ENCODE assay signal across 11 cellular contexts in the genomic region with DNA sequence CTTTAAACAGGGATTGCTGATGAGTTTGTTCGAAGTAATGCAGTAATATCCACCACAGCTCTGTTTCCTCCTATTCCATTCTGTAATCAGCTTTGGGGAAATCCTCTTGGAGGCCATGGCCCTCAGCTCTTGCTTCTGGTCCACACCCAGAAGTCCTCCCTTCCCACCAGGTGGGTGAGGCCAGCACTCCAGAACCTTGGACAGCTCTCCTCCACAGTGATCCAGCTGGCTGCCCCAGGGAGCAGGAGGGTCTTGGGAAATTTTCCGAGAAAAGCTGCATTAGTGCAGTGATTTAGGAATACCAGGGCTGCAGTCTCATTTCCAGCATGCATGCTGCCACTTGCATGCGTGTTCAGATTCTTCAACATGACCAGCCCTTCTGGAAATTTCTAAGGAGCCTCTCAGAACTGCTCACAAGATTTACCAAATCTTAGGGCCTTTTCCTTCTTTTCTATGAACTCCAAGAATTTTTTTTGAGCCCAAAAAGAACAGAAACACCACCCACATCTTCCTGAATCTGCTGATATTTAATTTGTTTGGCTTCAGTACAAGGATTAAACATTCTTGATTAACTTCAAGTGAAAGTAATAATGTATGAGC. TPM values are rescaled to one million over a fixed set of nuclear protein-coding genes. Genes with fewer than 3 reads are reported as not detected.
DNase-seq lines count a peak whose midpoint lies in the region; ATAC-seq and TF ChIP-seq lines count a peak whose summit lies in the region.
"Had no signal": no experiment of that assay in that cellular context is flagged by ENCODE, and none has a peak within 500 bp of the region (broad histone marks: within the 10 kb centered on the region; RNA-seq: fewer than 3 reads in every experiment).

No MANE protein-coding gene starts in this region.

- H3K9me3 Mint-ChIP-seq in mesothelial cell of epicardium = no peaks in the 10 kb centered on the region
- H3K9me3 Mint-ChIP-seq in CD4-positive, alpha-beta memory T cell = no peaks in the 10 kb centered on the region
- H3K9me3 Mint-ChIP-seq: stimulated activated naive CD8-positive, alpha-beta T cell treated with anti-CD3 and anti-CD28 coated beads, Interleukin-15, Interleukin-2, amounts not matched to agents 100 ng/mL and 50 ng/mL, for 24 hours had no signal

- intact Hi-C loops in left lung (cut with DNase I) = loop anchor here in 1 of 2 donors (10.0 kb wide), 1 partner anchor 61 kb away; no protein-coding TSS in a partner anchor
- intact Hi-C loops in CD4-positive, alpha-beta memory T cell (cut with micrococcal nuclease) = no loop called here

- CTCF ChIA-PET in CD4-positive, alpha-beta memory T cell (lab: Charles Lee; ENCODE audit: partially characterized antibody) = interaction anchor here (0.6 to 3.7 kb wide), 6 partner anchors 10 to 109 kb away, joined by 3 to 18 read pairs (median 4); no protein-coding TSS in a partner anchor

- TF ChIP-seq CTCF in cardiac fibroblast (IDR thresholded peaks at IDR 0.05; ENCODE audit: low read depth, low read length) (no peak), mesothelial cell of epicardium (IDR thresholded peaks at IDR 0.05; ENCODE audit: unreplicated experiment) (no peak), left lung (IDR thresholded peaks at IDR 0.05) (no peak)

- ATAC-seq in GM21381 (IDR thresholded peaks at IDR 0.05; ENCODE audit: unreplicated experiment) (no peak), left lung (no peak)

- peaks cover 81% of the 10 kb centered on the region for H3K27me3 Mint-ChIP-seq in mesothelial cell of epicardium (ENCODE audit: low read depth)
- peaks cover 15 to 20% of the 10 kb centered on the region in 2 donors for H3K27me3 Mint-ChIP-seq in CD4-positive, alpha-beta memory T cell

- H3K4me3 Mint-ChIP-seq in mesothelial cell of epicardium = no peak overlapping the region
- no peak overlapping the region for H3K4me3 Mint-ChIP-seq in CD4-positive, alpha-beta memory T cell
- H3K4me3 Mint-ChIP-seq: activated naive CD8-positive, alpha-beta T cell; stimulated activated naive CD8-positive, alpha-beta T cell treated with anti-CD3 and anti-CD28 coated beads, Interleukin-15, Interleukin-2, amounts not matched to agents 100 ng/mL and 50 ng/mL, for 24 hours had no signal

- H3K36me3 Mint-ChIP-seq in mesothelial cell of epicardium = no peaks in the 10 kb centered on the region
- H3K36me3 Mint-ChIP-seq in CD4-positive, alpha-beta memory T cell = no peaks in the 10 kb centered on the region
- H3K36me3 Mint-ChIP-seq: activated naive CD8-positive, alpha-beta T cell had no signal

- H3K9me3 ChIP-seq in left lung = no peaks in the 10 kb centered on the region
- H3K9me3 ChIP-seq in CD4-positive, alpha-beta memory T cell (ENCODE audit: control insufficient read depth in 1 of 2, low read length in 2 of 2) = no peaks in the 10 kb centered on the region

- H3K4me3 ChIP-seq in cardiac fibroblast (replicated peaks in 1 of 2; ENCODE audit: low read depth in 2 of 2, low read length in 2 of 2) = no peak overlapping the region
- H3K4me3 ChIP-seq in left lung = no peak overlapping the region
- no peak overlapping the region for H3K4me3 ChIP-seq in CD4-positive, alpha-beta memory T cell (ENCODE audit: low read length in 2 of 2)

- H3K4me1 ChIP-seq in left lung = peaks cover 13 to 26% of the 10 kb centered on the region in 2 donors
- peaks cover 22% of the 10 kb centered on the region for H3K4me1 ChIP-seq in CD4-positive, alpha-beta memory T cell (ENCODE audit: insufficient read depth, low read length)

- H3K27ac ChIP-seq in left lung = no peak overlapping the region
- H3K27ac ChIP-seq in CD4-positive, alpha-beta memory T cell (ENCODE audit: low read depth, low read length) = no peak overlapping the region

- peaks cover 8 to 72% of the 10 kb centered on the region in 2 donors for H3K27me3 ChIP-seq in left lung
- H3K27me3 ChIP-seq in CD4-positive, alpha-beta memory T cell (ENCODE audit: insufficient read depth, low read length) = peaks cover 8% of the 10 kb centered on the region

- H3K4me1 Mint-ChIP-seq in mesothelial cell of epicardium = peaks cover 11% of the 10 kb centered on the region
- peaks cover 11 to 32% (median 18%) of the 10 kb centered on the region in 4 donors for H3K4me1 Mint-ChIP-seq in CD4-positive, alpha-beta memory T cell

- DNase-seq in EL = peak; percentile 29
- DNase-seq in KBM-7 = peak; percentile 41
- peak; percentile 33 to 40 for DNase-seq in cardiac fibroblast (ENCODE audit: low read depth in 2 of 2)
- peak; percentile 55 to 78 for DNase-seq in mesothelial cell of epicardium (ENCODE audit: low spot score in 2 of 2, unreplicated experiment in 2 of 2)
- no peak for DNase-seq in left lung
- no peak for DNase-seq in CD4-positive, alpha-beta memory T cell
- DNase-seq in stimulated activated CD8-positive, alpha-beta memory T cell treated with anti-CD3 and anti-CD28 coated beads, Interleukin-4, amount 100 ng/mL, for 48 hours = no peak

- POLR2A ChIA-PET in CD4-positive, alpha-beta memory T cell (lab: Charles Lee; ENCODE audit: partially characterized antibody) = interaction anchor here (1.3 to 1.5 kb wide), 2 partner anchors 10 to 24 kb away, joined by 4 read pairs; no protein-coding TSS in a partner anchor

- H3K27ac Mint-ChIP-seq in mesothelial cell of epicardium = no peak overlapping the region
- H3K27ac Mint-ChIP-seq in CD4-positive, alpha-beta memory T cell = no peak overlapping the region
- H3K27ac Mint-ChIP-seq: activated naive CD8-positive, alpha-beta T cell; stimulated activated naive CD8-positive, alpha-beta T cell treated with anti-CD3 and anti-CD28 coated beads, Interleukin-15, Interleukin-2, amounts not matched to agents 100 ng/mL and 50 ng/mL, for 24 hours had no signal

- in situ Hi-C loops in KBM-7 (cut with MboI; ENCODE audit: low pct_unique_long_range_greater_than_20kb, low sequenced_read_pairs) = no loop called here

- H3K36me3 ChIP-seq in left lung = no peaks in the 10 kb centered on the region
- H3K36me3 ChIP-seq in CD4-positive, alpha-beta memory T cell (ENCODE audit: insufficient read depth, low read length) = no peaks in the 10 kb centered on the region

RNA-seq across cellular contexts. Expression of a gene that starts 4.2 kb away (rescaled TPM):
- total RNA-seq in mesothelial cell of epicardium = 0.14 to 0.20 TPM (median 0.18 TPM) in 3 replicates
- total RNA-seq in left lung = 1 to 10 TPM in 1 of 2 donors, under 1 TPM in 1; 0.79 to 2.3 TPM
- 1 to 10 TPM in 1 of 2 experiments, under 1 TPM in 1; 0.75 to 3.1 TPM for total RNA-seq in CD4-positive, alpha-beta memory T cell
- under 1 TPM; 0.63 to 0.99 TPM for polyA plus RNA-seq in CD4-positive, alpha-beta memory T cell
- total RNA-seq: H4 had no signal

Comparison
In these comparisons a context has a peak if more than half of its experiments do, and no peak if none do; other contexts are left out.
1. DNase-seq: peak in EL (single experiment), KBM-7 (single experiment), cardiac fibroblast (2 of 2) and mesothelial cell of epicardium (2 of 2); none in left lung (0 of 2), CD4-positive, alpha-beta memory T cell (0 of 5) and stimulated activated CD8-positive, alpha-beta memory T cell treated with anti-CD3 and anti-CD28 coated beads, Interleukin-4, amount 100 ng/mL, for 48 hours (single experiment).